Comparison of ENCODE assay signal across 1 cellular context in the genomic region with DNA sequence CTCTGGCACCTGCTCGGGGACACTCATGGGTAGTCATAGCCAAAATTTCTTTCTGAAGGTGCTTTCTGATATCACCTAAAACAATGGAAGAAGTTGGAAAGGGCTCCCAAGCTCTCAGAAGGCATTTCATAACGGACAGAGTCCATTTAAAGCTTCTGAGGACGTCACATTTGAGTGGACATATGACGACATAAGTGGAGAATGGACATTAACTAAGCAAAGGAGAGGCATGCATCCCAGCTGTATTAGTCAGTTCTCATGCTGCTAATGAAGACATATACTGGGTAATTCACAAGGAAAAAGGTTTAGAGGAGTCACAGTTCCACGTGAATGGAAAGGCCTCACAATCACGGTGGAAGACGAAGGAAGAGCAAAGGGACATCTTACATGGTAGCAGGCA.
TF ChIP-seq lines count a peak whose summit lies in the region.

No MANE protein-coding gene starts in this region.

TF ChIP-seq in IMR-90, 13 proteins besides CTCF, POLR2A, EP300 and RAD21 (continued from another document):
- TF ChIP-seq, protein P1, sequence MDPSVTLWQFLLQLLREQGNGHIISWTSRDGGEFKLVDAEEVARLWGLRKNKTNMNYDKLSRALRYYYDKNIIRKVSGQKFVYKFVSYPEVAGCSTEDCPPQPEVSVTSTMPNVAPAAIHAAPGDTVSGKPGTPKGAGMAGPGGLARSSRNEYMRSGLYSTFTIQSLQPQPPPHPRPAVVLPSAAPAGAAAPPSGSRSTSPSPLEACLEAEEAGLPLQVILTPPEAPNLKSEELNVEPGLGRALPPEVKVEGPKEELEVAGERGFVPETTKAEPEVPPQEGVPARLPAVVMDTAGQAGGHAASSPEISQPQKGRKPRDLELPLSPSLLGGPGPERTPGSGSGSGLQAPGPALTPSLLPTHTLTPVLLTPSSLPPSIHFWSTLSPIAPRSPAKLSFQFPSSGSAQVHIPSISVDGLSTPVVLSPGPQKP (IDR thresholded peaks at IDR 0.05; ENCODE audit: borderline replicate concordance, low read depth, low read length) = no peak
- TF ChIP-seq BHLHE40 (IDR thresholded peaks at IDR 0.05; ENCODE audit: low read depth, low read length) (no peak), MAZ (IDR thresholded peaks at IDR 0.05; ENCODE audit: borderline replicate concordance, low read depth, low read length) (no peak), CEBPB (IDR thresholded peaks at IDR 0.05; ENCODE audit: low read depth, low read length) (no peak)
